ENCODE assay signal across 17 cellular contexts in the genomic region with DNA sequence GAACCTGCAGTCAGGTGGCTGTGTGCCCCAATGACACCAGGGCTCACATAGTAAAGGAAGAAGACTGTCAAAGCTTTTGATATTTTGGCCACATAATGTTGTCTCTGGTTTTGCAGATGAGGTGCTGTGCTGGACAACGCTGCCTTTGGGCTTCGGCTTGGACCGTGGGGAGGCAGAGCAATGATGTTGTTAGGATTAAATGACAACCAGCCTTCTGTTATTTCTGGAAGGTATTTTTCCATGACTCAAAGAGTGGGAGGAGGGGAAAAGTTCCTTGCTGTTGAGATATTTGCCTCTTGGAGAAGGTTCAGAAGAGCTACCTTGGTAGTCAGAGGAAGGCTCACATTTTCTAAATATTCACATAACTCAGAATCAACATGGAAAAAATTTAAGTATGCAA.
"Had no signal": no experiment of that assay in that cellular context is flagged by ENCODE, and none has a peak within 500 bp of the region (broad histone marks: within the 10 kb centered on the region; RNA-seq: fewer than 3 reads in every experiment).

No MANE protein-coding gene starts in this region.

- ATAC-seq: activated CD4-positive, alpha-beta T cell treated with anti-CD3 and anti-CD28 coated beads for 36 hours; activated CD8-positive, alpha-beta T cell treated with anti-CD3 and anti-CD28 coated beads for 36 hours; left lobe of liver; natural killer cell treated with Interleukin-12 subunit alpha and Interleukin-12 subunit beta and Interleukin-15 and Interleukin-18, amount 100 ng/mL, for 72 hours had no signal

- H3K4me3 Mint-ChIP-seq: activated CD4-positive, alpha-beta T cell treated with anti-CD3 and anti-CD28 coated beads for 36 hours; activated CD8-positive, alpha-beta T cell treated with anti-CD3 and anti-CD28 coated beads for 36 hours; immature natural killer cell; memory B cell; natural killer cell treated with Interleukin-12 subunit alpha and Interleukin-12 subunit beta and Interleukin-15 and Interleukin-18, amount 100 ng/mL, for 72 hours had no signal

- H3K27me3 ChIP-seq: ascending aorta, tibial artery had no signal

- H3K27ac Mint-ChIP-seq: activated CD4-positive, alpha-beta T cell treated with anti-CD3 and anti-CD28 coated beads for 36 hours; activated CD8-positive, alpha-beta T cell treated with anti-CD3 and anti-CD28 coated beads for 36 hours; immature natural killer cell; memory B cell; natural killer cell treated with Interleukin-12 subunit alpha and Interleukin-12 subunit beta and Interleukin-15 and Interleukin-18, amount 100 ng/mL, for 72 hours had no signal

- H3K27ac ChIP-seq: ascending aorta, epithelial cell of prostate, skin epidermis, tibial artery, VCaP had no signal

- H3K36me3 ChIP-seq: ascending aorta, stomach, tibial artery had no signal

- H3K9me3 ChIP-seq: ascending aorta, stomach, tibial artery had no signal

- H3K36me3 Mint-ChIP-seq: immature natural killer cell; memory B cell; natural killer cell treated with Interleukin-12 subunit alpha and Interleukin-12 subunit beta and Interleukin-15 and Interleukin-18, amount 100 ng/mL, for 72 hours had no signal

- H3K4me1 Mint-ChIP-seq: activated CD4-positive, alpha-beta T cell treated with anti-CD3 and anti-CD28 coated beads for 36 hours; immature natural killer cell; memory B cell had no signal

- H3K4me3 ChIP-seq: ascending aorta, skin epidermis, stomach, tibial artery had no signal

- H3K9me3 Mint-ChIP-seq: activated CD8-positive, alpha-beta T cell treated with anti-CD3 and anti-CD28 coated beads for 36 hours; immature natural killer cell; memory B cell; natural killer cell treated with Interleukin-12 subunit alpha and Interleukin-12 subunit beta and Interleukin-15 and Interleukin-18, amount 100 ng/mL, for 72 hours had no signal

- DNase-seq: activated CD4-positive, alpha-beta T cell treated with anti-CD3 and anti-CD28 coated beads for 36 hours; activated CD8-positive, alpha-beta memory T cell treated with anti-CD3 and anti-CD28 coated beads, Interleukin-2, amount 50 U/mL, for 4 hours; activated CD8-positive, alpha-beta T cell treated with anti-CD3 and anti-CD28 coated beads for 36 hours; activated naive CD4-positive, alpha-beta T cell; caudate nucleus; cortex of kidney; effector memory CD4-positive, alpha-beta T cell; immature natural killer cell; stomach; tibial artery had no signal
